In genomic region chr3:101665851-101666250, GRCh38 we compare ENCODE assay signal across 2 cellular contexts.
TF ChIP-seq lines count a peak whose summit lies in the region.

No MANE protein-coding gene starts in this region.

TF ChIP-seq in GM12878, 131 proteins besides CTCF, POLR2A, EP300 and RAD21:
- TF ChIP-seq, protein P1, sequence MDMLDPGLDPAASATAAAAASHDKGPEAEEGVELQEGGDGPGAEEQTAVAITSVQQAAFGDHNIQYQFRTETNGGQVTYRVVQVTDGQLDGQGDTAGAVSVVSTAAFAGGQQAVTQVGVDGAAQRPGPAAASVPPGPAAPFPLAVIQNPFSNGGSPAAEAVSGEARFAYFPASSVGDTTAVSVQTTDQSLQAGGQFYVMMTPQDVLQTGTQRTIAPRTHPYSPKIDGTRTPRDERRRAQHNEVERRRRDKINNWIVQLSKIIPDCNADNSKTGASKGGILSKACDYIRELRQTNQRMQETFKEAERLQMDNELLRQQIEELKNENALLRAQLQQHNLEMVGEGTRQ (IDR thresholded peaks at IDR 0.05; ENCODE audit: borderline replicate concordance, low read depth, low read length), result no peak
- TF ChIP-seq SPI1 (IDR thresholded peaks at IDR 0.05; ENCODE audit: borderline replicate concordance, insufficient read depth, low read depth, low read length), result peak; percentile 10; the same call in 1 of the 2 replicates

TF ChIP-seq in GM23338, 12 proteins besides CTCF, POLR2A, EP300 and RAD21:
- TF ChIP-seq CREB1 (CRISPR knock-in tag; IDR thresholded peaks at IDR 0.05; ENCODE audit: low read depth) (no peak), JUNB (IDR thresholded peaks at IDR 0.05; ENCODE audit: unreplicated experiment) (no peak), EZH2 (IDR thresholded peaks at IDR 0.05; ENCODE audit: low read depth, unreplicated experiment) (no peak), STAT1 (IDR thresholded peaks at IDR 0.05; ENCODE audit: unreplicated experiment) (no peak), NANOG (IDR thresholded peaks at IDR 0.05; ENCODE audit: borderline replicate concordance) (no peak), REST (IDR thresholded peaks at IDR 0.05; ENCODE audit: unreplicated experiment) (no peak), ZNF114 (CRISPR knock-in tag; IDR thresholded peaks at IDR 0.05) (no peak), ETS1 (IDR thresholded peaks at IDR 0.05) (no peak), POLR2AphosphoS5 (IDR thresholded peaks at IDR 0.05; ENCODE audit: low read depth) (no peak), EZH2phosphoT487 (IDR thresholded peaks at IDR 0.05; ENCODE audit: unreplicated experiment) (no peak), ZNF331 (CRISPR knock-in tag; IDR thresholded peaks at IDR 0.05; ENCODE audit: low read depth) (no peak)
- TF ChIP-seq, protein P2, sequence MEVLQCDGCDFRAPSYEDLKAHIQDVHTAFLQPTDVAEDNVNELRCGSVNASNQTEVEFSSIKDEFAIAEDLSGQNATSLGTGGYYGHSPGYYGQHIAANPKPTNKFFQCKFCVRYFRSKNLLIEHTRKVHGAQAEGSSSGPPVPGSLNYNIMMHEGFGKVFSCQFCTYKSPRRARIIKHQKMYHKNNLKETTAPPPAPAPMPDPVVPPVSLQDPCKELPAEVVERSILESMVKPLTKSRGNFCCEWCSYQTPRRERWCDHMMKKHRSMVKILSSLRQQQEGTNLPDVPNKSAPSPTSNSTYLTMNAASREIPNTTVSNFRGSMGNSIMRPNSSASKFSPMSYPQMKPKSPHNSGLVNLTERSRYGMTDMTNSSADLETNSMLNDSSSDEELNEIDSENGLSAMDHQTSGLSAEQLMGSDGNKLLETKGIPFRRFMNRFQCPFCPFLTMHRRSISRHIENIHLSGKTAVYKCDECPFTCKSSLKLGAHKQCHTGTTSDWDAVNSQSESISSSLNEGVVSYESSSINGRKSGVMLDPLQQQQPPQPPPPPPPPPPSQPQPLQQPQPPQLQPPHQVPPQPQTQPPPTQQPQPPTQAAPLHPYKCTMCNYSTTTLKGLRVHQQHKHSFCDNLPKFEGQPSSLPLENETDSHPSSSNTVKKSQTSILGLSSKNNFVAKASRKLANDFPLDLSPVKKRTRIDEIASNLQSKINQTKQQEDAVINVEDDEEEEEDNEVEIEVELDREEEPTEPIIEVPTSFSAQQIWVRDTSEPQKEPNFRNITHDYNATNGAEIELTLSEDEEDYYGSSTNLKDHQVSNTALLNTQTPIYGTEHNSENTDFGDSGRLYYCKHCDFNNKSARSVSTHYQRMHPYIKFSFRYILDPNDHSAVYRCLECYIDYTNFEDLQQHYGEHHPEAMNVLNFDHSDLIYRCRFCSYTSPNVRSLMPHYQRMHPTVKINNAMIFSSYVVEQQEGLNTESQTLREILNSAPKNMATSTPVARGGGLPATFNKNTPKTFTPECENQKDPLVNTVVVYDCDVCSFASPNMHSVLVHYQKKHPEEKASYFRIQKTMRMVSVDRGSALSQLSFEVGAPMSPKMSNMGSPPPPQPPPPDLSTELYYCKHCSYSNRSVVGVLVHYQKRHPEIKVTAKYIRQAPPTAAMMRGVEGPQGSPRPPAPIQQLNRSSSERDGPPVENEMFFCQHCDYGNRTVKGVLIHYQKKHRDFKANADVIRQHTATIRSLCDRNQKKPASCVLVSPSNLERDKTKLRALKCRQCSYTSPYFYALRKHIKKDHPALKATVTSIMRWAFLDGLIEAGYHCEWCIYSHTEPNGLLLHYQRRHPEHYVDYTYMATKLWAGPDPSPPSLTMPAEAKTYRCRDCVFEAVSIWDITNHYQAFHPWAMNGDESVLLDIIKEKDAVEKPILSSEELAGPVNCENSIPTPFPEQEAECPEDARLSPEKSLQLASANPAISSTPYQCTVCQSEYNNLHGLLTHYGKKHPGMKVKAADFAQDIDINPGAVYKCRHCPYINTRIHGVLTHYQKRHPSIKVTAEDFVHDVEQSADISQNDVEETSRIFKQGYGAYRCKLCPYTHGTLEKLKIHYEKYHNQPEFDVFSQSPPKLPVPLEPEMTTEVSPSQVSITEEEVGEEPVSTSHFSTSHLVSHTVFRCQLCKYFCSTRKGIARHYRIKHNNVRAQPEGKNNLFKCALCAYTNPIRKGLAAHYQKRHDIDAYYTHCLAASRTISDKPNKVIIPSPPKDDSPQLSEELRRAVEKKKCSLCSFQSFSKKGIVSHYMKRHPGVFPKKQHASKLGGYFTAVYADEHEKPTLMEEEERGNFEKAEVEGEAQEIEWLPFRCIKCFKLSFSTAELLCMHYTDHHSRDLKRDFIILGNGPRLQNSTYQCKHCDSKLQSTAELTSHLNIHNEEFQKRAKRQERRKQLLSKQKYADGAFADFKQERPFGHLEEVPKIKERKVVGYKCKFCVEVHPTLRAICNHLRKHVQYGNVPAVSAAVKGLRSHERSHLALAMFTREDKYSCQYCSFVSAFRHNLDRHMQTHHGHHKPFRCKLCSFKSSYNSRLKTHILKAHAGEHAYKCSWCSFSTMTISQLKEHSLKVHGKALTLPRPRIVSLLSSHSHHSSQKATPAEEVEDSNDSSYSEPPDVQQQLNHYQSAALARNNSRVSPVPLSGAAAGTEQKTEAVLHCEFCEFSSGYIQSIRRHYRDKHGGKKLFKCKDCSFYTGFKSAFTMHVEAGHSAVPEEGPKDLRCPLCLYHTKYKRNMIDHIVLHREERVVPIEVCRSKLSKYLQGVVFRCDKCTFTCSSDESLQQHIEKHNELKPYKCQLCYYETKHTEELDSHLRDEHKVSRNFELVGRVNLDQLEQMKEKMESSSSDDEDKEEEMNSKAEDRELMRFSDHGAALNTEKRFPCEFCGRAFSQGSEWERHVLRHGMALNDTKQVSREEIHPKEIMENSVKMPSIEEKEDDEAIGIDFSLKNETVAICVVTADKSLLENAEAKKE (CRISPR knock-in tag; IDR thresholded peaks at IDR 0.05), result no peak
